12 cellular contexts compared by ENCODE assay signal in genomic region chr2:191109888-191110287, GRCh38. TPM values are rescaled to one million over a fixed set of nuclear protein-coding genes. Genes with fewer than 3 reads are reported as not detected.
DNase-seq lines count a peak whose midpoint lies in the region; ATAC-seq and TF ChIP-seq lines count a peak whose summit lies in the region.
"Had no signal": no experiment of that assay in that cellular context is flagged by ENCODE, and none has a peak within 500 bp of the region (broad histone marks: within the 10 kb centered on the region; RNA-seq: fewer than 3 reads in every experiment).

No MANE protein-coding gene starts in this region.

- H3K27me3 ChIP-seq in CD8-positive, alpha-beta memory T cell (ENCODE audit: insufficient read depth, low read length, poor library complexity, severe bottlenecking): no peaks in the 10 kb centered on the region
- no peaks in the 10 kb centered on the region for H3K27me3 ChIP-seq in endodermal cell (ENCODE audit: control insufficient read depth, insufficient read depth, low read length, poor library complexity, severe bottlenecking)
- H3K27me3 ChIP-seq in stomach: no peaks in the 10 kb centered on the region

- H3K4me3 ChIP-seq in CD8-positive, alpha-beta memory T cell (ENCODE audit: low read length): no peak overlapping the region
- H3K4me3 ChIP-seq in endodermal cell (ENCODE audit: low read length): no peak overlapping the region
- no peak overlapping the region for H3K4me3 ChIP-seq in stomach

- H3K36me3 Mint-ChIP-seq in CD8-positive, alpha-beta memory T cell: peaks cover 8 to 63% (median 28%) of the 10 kb centered on the region in 3 donors
- H3K36me3 Mint-ChIP-seq in endodermal cell (ENCODE audit: low read depth): no peaks in the 10 kb centered on the region

- no peak for TF ChIP-seq POLR2A in stomach (IDR thresholded peaks at IDR 0.05)

- no peaks in the 10 kb centered on the region for H3K9me3 ChIP-seq in CD8-positive, alpha-beta memory T cell (ENCODE audit: low read length)
- H3K9me3 ChIP-seq in endodermal cell (ENCODE audit: control insufficient read depth, low read length) (no peaks in the 10 kb centered on the region), stomach (no peaks in the 10 kb centered on the region)

- peaks cover 38% of the 10 kb centered on the region for H3K4me1 ChIP-seq in CD8-positive, alpha-beta memory T cell (ENCODE audit: insufficient read depth, low read length)
- H3K4me1 ChIP-seq in endodermal cell (ENCODE audit: control insufficient read depth, insufficient read depth, low read length): no peaks in the 10 kb centered on the region
- no peaks in the 10 kb centered on the region for H3K4me1 ChIP-seq in stomach

- CTCF ChIA-PET in CD8-positive, alpha-beta memory T cell (lab: Charles Lee): interaction anchor here (2.3 kb wide), 1 partner anchor 58 kb away, joined by 6 read pairs; no protein-coding TSS in a partner anchor

- TF ChIP-seq CTCF in endodermal cell (conservative IDR thresholded peaks at IDR 0.05) (no peak), stomach (IDR thresholded peaks at IDR 0.05) (no peak)

- TF ChIP-seq EP300 in stomach (IDR thresholded peaks at IDR 0.05): no peak

- intact Hi-C loops in stomach (cut with DNase I; ENCODE audit: low total_unique reads): no loop called here

- no peaks in the 10 kb centered on the region for H3K27me3 Mint-ChIP-seq in CD8-positive, alpha-beta memory T cell
- no peaks in the 10 kb centered on the region for H3K27me3 Mint-ChIP-seq in endodermal cell (ENCODE audit: insufficient read depth)

- peak overlapping the region in 7 of 8 donors; percentile 48 to 92 (median 83) for H3K27ac Mint-ChIP-seq in CD8-positive, alpha-beta memory T cell
- H3K27ac Mint-ChIP-seq in endodermal cell: no peak overlapping the region

- H3K36me3 ChIP-seq in CD8-positive, alpha-beta memory T cell (ENCODE audit: insufficient read depth, low read length): peaks cover 5% of the 10 kb centered on the region
- H3K36me3 ChIP-seq in endodermal cell (ENCODE audit: control insufficient read depth, insufficient read depth, low read length): no peaks in the 10 kb centered on the region
- no peaks in the 10 kb centered on the region for H3K36me3 ChIP-seq in stomach

- H3K9me3 Mint-ChIP-seq in CD8-positive, alpha-beta memory T cell: no peaks in the 10 kb centered on the region
- H3K9me3 Mint-ChIP-seq in endodermal cell: no peaks in the 10 kb centered on the region
- H3K9me3 Mint-ChIP-seq: CD8-positive, alpha-beta T cell had no signal

- H3K4me3 Mint-ChIP-seq in CD8-positive, alpha-beta memory T cell: peak overlapping the region in 1 of 7 donors; percentile 26
- no peak overlapping the region for H3K4me3 Mint-ChIP-seq in endodermal cell
- H3K4me3 Mint-ChIP-seq: CD8-positive, alpha-beta T cell had no signal

- H3K9ac ChIP-seq in endodermal cell (ENCODE audit: extremely low read depth, low read length, poor library complexity, severe bottlenecking): no peak overlapping the region

- peak; percentile 43 for ATAC-seq in GM19023 (IDR thresholded peaks at IDR 0.05; ENCODE audit: unreplicated experiment)
- ATAC-seq: CD8-positive, alpha-beta T cell had no signal

- H3K27ac ChIP-seq in CD8-positive, alpha-beta memory T cell (ENCODE audit: low read depth, low read length): no peak overlapping the region
- H3K27ac ChIP-seq in endodermal cell (ENCODE audit: low read depth, low read length) (no peak overlapping the region), stomach (no peak overlapping the region)

- WGBS in endodermal cell (ENCODE audit: insufficient coverage in 1 of 2, insufficient read length in 1 of 2), 2 experiments: 95 to 100% methylated on average over 1 to 2 of the region's 2 CpGs
- 65 to 97% (median 91%) methylated on average over 2 of the region's 2 CpGs for WGBS in stomach, 5 donors

- POLR2A ChIA-PET in CD8-positive, alpha-beta memory T cell (lab: Charles Lee): interaction anchor here (0.9 kb wide), 1 partner anchor 87 kb away, joined by 3 read pairs; no protein-coding TSS in a partner anchor

- no peak for DNase-seq in CD8-positive, alpha-beta memory T cell
- DNase-seq in NCI-H2029 treated with DMSO at 0.1 percent for 48 hours (lab: John Stamatoyannopoulos, UW) (peak; percentile 33), glomerular visceral epithelial cell (ENCODE audit: extremely low spot score) (peak; percentile 52), endodermal cell (no peak), stomach (no peak), NCI-H526 (lab: John Stamatoyannopoulos, UW) (no peak), superior temporal gyrus (ENCODE audit: extremely low spot score) (no peak)
- DNase-seq: amygdala; CD8-positive, alpha-beta T cell; NCI-H2227 treated with DMSO at 0.1 percent for 48 hours; substantia nigra had no signal

- peaks cover 71 to 90% (median 88%) of the 10 kb centered on the region in 3 donors for H3K4me1 Mint-ChIP-seq in CD8-positive, alpha-beta memory T cell
- H3K4me1 Mint-ChIP-seq in endodermal cell: peaks cover 3% of the 10 kb centered on the region

RNA-seq across cellular contexts. Expression of gene STAT4, which starts 40.9 kb away (rescaled TPM):
- total RNA-seq in CD8-positive, alpha-beta memory T cell: 10 to 100 TPM; 53.0 to 54.7 TPM
- polyA plus RNA-seq in CD8-positive, alpha-beta memory T cell: 88.2 TPM
- total RNA-seq in endodermal cell (1 to 10 TPM; 3.2 to 8.8 TPM), stomach (10 to 100 TPM in 1 of 5 donors, 1 to 10 TPM in 3, under 1 TPM in 1; 0.89 to 21.4 (median 6.6) TPM)
- polyA plus RNA-seq in endodermal cell (2013, experiment 1 of 2): 2.2 TPM
- polyA plus RNA-seq in endodermal cell (2013, experiment 2 of 2): 3.2 TPM
- polyA plus RNA-seq in stomach: 1 to 10 TPM in 1 of 3 donors, under 1 TPM in 2; 0.75 to 1.5 (median 0.78) TPM

Comparison
In these comparisons a context has a peak if more than half of its experiments do, and no peak if none do; other contexts are left out.
1. DNase-seq: peak in NCI-H2029 treated with DMSO at 0.1 percent for 48 hours (single experiment) and glomerular visceral epithelial cell (single experiment); none in CD8-positive, alpha-beta memory T cell (0 of 5), endodermal cell (single experiment), stomach (single experiment), NCI-H526 (0 of 2) and superior temporal gyrus (single experiment).